In the genomic region with DNA sequence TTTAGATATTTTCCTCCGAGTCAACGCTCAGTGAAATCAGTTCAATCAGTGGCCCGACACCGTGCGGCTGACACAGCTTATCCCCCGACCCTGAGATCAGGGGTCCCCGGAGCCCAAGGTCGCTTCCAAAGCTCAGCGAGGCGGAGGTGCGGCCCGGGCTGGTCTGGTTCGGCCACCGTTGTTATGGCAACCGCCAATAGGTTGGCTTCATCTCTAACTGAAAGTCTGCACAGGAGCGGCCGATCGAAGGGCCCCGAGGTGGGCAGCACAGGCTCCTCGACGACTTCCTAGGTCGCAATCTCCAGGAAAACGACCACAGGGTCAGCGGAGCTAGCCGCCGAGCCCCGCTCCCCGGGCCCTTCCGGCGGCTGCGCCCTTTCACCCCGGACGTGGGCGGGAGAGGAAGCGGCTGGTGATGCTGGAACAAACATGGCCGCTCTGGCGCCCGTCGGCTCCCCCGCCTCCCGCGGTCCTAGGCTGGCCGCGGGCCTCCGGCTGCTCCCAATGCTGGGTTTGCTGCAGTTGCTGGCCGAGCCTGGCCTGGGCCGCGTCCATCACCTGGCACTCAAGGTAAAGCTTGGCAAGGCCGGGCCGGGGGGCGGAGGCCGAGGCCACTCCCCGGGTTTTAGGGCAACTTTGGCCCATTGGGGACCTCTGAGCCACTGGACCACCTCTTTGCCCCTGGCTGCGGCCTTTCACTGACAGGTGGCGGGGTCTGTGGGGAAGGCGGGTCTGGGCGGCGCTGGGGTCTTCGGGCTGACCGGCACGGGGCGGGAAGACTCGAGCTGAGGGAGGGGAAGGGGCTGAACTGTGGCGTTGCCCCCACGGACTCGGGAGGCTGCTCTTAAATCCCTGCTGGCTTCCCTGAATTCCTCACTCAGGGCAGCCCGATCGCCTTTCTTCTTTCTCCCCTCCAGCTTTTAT, we compare ENCODE assay signal across 7 cellular contexts. TPM values are rescaled to one million over a fixed set of nuclear protein-coding genes. Genes with fewer than 3 reads are reported as not detected.
A peak's percentile ranks its signal among the peaks of the same experiment; 100 is the strongest.
DNase-seq lines count a peak whose midpoint lies in the region; ATAC-seq and FAIRE-seq lines count a peak whose summit lies in the region.

TSS of gene GPR107 (plus strand) at position 403 of the 924 bp plus-strand sequence. CDS start at position 430, 27 bp downstream.

- H3K27ac Mint-ChIP-seq in activated CD4-positive, alpha-beta T cell treated with anti-CD3 and anti-CD28 coated beads for 36 hours, result peak within 1 kb of the TSS; percentile 86

- peak; percentile 64 for ATAC-seq in HG02943 (IDR thresholded peaks at IDR 0.05; ENCODE audit: low read depth, unreplicated experiment)
- ATAC-seq in activated CD4-positive, alpha-beta T cell treated with anti-CD3 and anti-CD28 coated beads for 36 hours, result peak; percentile 90

- H3K27ac ChIP-seq in cingulate gyrus (ENCODE audit: low read depth, low read length), result peak within 1 kb of the TSS; percentile 89
- peak within 1 kb of the TSS; percentile 91 for H3K27ac ChIP-seq in layer of hippocampus (ENCODE audit: low read depth, low read length)

- CTCF ChIA-PET in activated CD4-positive, alpha-beta T cell treated with anti-CD3 and anti-CD28 coated beads for 36 hours (lab: Charles Lee), result interaction anchor here (0.8 to 2.4 kb wide), 6 partner anchors 13 to 169 kb away, joined by 3 to 12 read pairs (median 4); no protein-coding TSS in a partner anchor

- POLR2A ChIA-PET in activated CD4-positive, alpha-beta T cell treated with anti-CD3 and anti-CD28 coated beads for 36 hours (lab: Charles Lee), result interaction anchor here (0.5 to 1.3 kb wide), 7 partner anchors 15 to 169 kb away, joined by 3 to 4 read pairs (median 3); no protein-coding TSS in a partner anchor

- peak within 1 kb of the TSS; percentile 94 for H3K4me3 Mint-ChIP-seq in activated CD4-positive, alpha-beta T cell treated with anti-CD3 and anti-CD28 coated beads for 36 hours

- intact Hi-C loops in activated CD4-positive, alpha-beta T cell treated with anti-CD3 and anti-CD28 coated beads for 36 hours (cut with DNase I, micrococcal nuclease), result loop anchor here in 1 of 2 experiments (1.0 to 10.0 kb wide), 6 partner anchors 10 to 409 kb away; partner anchors contain the start of genes ASB6, FNBP1 and TOR1A

- FAIRE-seq in GM18507 (lab: Jason Lieb, UNC), result peak; percentile 33

- H3K27me3 ChIP-seq in layer of hippocampus (ENCODE audit: control insufficient read depth, insufficient read depth, low read length), result no peaks in the 10 kb centered on the region

- DNase-seq in GM18507 (ENCODE audit: extremely low spot score, insufficient read length, low read depth), result peak; percentile 86
- DNase-seq in NCI-H2227 (lab: John Stamatoyannopoulos, UW; ENCODE audit: unreplicated experiment), result peak; percentile 76
- peak; percentile 91 for DNase-seq in activated CD4-positive, alpha-beta T cell treated with anti-CD3 and anti-CD28 coated beads for 36 hours
- peak; percentile 68 to 74 for DNase-seq in stimulated activated CD4-positive, alpha-beta T cell treated with anti-CD3 and anti-CD28 coated beads, Interleukin-1b, Interleukin-23, amount 100 ng/mL, for 4 hours (ENCODE audit: low read depth in 2 of 2)

- peaks cover 31% of the 10 kb centered on the region for H3K4me1 Mint-ChIP-seq in activated CD4-positive, alpha-beta T cell treated with anti-CD3 and anti-CD28 coated beads for 36 hours

- no peaks in the 10 kb centered on the region for H3K9me3 Mint-ChIP-seq in activated CD4-positive, alpha-beta T cell treated with anti-CD3 and anti-CD28 coated beads for 36 hours (ENCODE audit: low read depth)

- H3K36me3 Mint-ChIP-seq in activated CD4-positive, alpha-beta T cell treated with anti-CD3 and anti-CD28 coated beads for 36 hours (ENCODE audit: low read depth), result peaks cover 8% of the 10 kb centered on the region

- no peaks in the 10 kb centered on the region for H3K27me3 Mint-ChIP-seq in activated CD4-positive, alpha-beta T cell treated with anti-CD3 and anti-CD28 coated beads for 36 hours

RNA-seq across cellular contexts. Expression of gene GPR107, which starts in this region (rescaled TPM):
- total RNA-seq in activated CD4-positive, alpha-beta T cell treated with anti-CD3 and anti-CD28 coated beads for 36 hours, result 10 to 100 TPM; 17.7 to 19.7 TPM

Comparison
In these comparisons a context has a peak if more than half of its experiments do, and no peak if none do; other contexts are left out.
1. Peak in every context shown above with its lines: DNase-seq, ATAC-seq and H3K27ac ChIP-seq.